ENCODE assay signal across 1 cellular context in genomic region chr10:103645141-103646054, GRCh38.
TF ChIP-seq lines count a peak whose summit lies in the region.

No MANE protein-coding gene starts in this region.

TF ChIP-seq in SK-N-SH treated with all-trans-retinoic acid at 6 μM for 48 hours, 23 proteins besides CTCF, POLR2A, EP300 and RAD21 (continued from another document):
- TF ChIP-seq CSRNP3 (CRISPR knock-in tag; IDR thresholded peaks at IDR 0.05) = no peak
